In genomic region chr6:35302604-35303218, GRCh38 we compare ENCODE assay signal across 8 cellular contexts. TPM values are rescaled to one million over a fixed set of nuclear protein-coding genes. Genes with fewer than 3 reads are reported as not detected.
A peak's percentile ranks its signal among the peaks of the same experiment; 100 is the strongest.
DNase-seq lines count a peak whose midpoint lies in the region; ATAC-seq and TF ChIP-seq lines count a peak whose summit lies in the region.

No MANE protein-coding gene starts in this region.

- no peaks in the 10 kb centered on the region for H3K9me3 ChIP-seq in DOHH2 (ENCODE audit: control insufficient read depth, insufficient read depth, low read length)
- no peaks in the 10 kb centered on the region for H3K9me3 ChIP-seq in colonic mucosa

- intact Hi-C loops in activated B cell treated with CpG ODN at 0.5 μM for 24 hours (cut with micrococcal nuclease), result loop anchor here (1.0 kb wide), 2 partner anchors 9 to 166 kb away; partner anchors contain the start of gene RPL10A
- intact Hi-C loops in colonic mucosa (cut with DNase I), result no loop called here

- H3K36me3 ChIP-seq in DOHH2 (ENCODE audit: control insufficient read depth, low read length), result peaks cover 35% of the 10 kb centered on the region
- no peaks in the 10 kb centered on the region for H3K36me3 ChIP-seq in colonic mucosa

- H3K4me3 Mint-ChIP-seq in activated B cell treated with CpG ODN at 0.5 μM for 24 hours (peak overlapping the region; percentile 88), naive B cell (peak overlapping the region; percentile 77 to 93 (median 88))

- H3K9ac ChIP-seq in colonic mucosa (ENCODE audit: low read depth in 2 of 2, low read length in 2 of 2), result peak overlapping the region; percentile 49 to 61

- no peaks in the 10 kb centered on the region for H3K9me2 ChIP-seq in DOHH2 (replicated peaks; ENCODE audit: control insufficient read depth, low read length)

- peak overlapping the region; percentile 88 for H3K4me2 ChIP-seq in DOHH2 (ENCODE audit: low read length)

- H3K4me1 ChIP-seq in DOHH2 (ENCODE audit: control insufficient read depth, low read length) (peaks cover 55% of the 10 kb centered on the region), colonic mucosa (peaks cover 4% of the 10 kb centered on the region)

- peak; percentile 80 for ATAC-seq in GM21390 (IDR thresholded peaks at IDR 0.05; ENCODE audit: unreplicated experiment)
- ATAC-seq in activated B cell treated with CpG ODN at 0.5 μM for 24 hours (ENCODE audit: low read depth), result peak; percentile 84
- peak; percentile 84 to 86 for ATAC-seq in naive B cell (ENCODE audit: low read depth in 2 of 2)

- H3K27me3 ChIP-seq in DOHH2 (ENCODE audit: control insufficient read depth, low read length) (no peaks in the 10 kb centered on the region), colonic mucosa (no peaks in the 10 kb centered on the region)

- peaks cover 19% of the 10 kb centered on the region for H3F3A ChIP-seq in DOHH2 (ENCODE audit: control insufficient read depth, insufficient read depth)

- H3K27me3 Mint-ChIP-seq in activated B cell treated with CpG ODN at 0.5 μM for 24 hours, result no peaks in the 10 kb centered on the region
- H3K27me3 Mint-ChIP-seq in naive B cell, result no peaks in the 10 kb centered on the region

- no peaks in the 10 kb centered on the region for H4K20me1 ChIP-seq in DOHH2 (ENCODE audit: control insufficient read depth, insufficient read depth, low read depth, low read length)

- H3K27ac Mint-ChIP-seq in activated B cell treated with CpG ODN at 0.5 μM for 24 hours, result peak overlapping the region; percentile 97
- H3K27ac Mint-ChIP-seq in naive B cell, result peak overlapping the region; percentile 96 to 99 (median 98)

- TF ChIP-seq CTCF in DOHH2 (IDR thresholded peaks at IDR 0.05; ENCODE audit: low read depth, low read length, poor library complexity, severe bottlenecking) (no peak), activated B cell treated with CpG ODN at 0.5 μM for 24 hours (IDR thresholded peaks at IDR 0.05) (no peak), colonic mucosa (IDR thresholded peaks at IDR 0.05) (no peak)

- H3K9me3 Mint-ChIP-seq in activated B cell treated with CpG ODN at 0.5 μM for 24 hours, result no peaks in the 10 kb centered on the region
- no peaks in the 10 kb centered on the region for H3K9me3 Mint-ChIP-seq in naive B cell

- peak in 48 of 76 experiments; percentile 10 to 71 (median 38) for DNase-seq in HUDEP-2 (lab: John Stamatoyannopoulos, UW; ENCODE audit: unreplicated experiment in 76 of 76)
- DNase-seq in activated B cell treated with CpG ODN at 0.5 μM for 24 hours, result peak; percentile 69
- peak; percentile 82 for DNase-seq in colonic mucosa
- DNase-seq in naive B cell, result peak; percentile 80
- DNase-seq in substantia nigra (lab: John Stamatoyannopoulos, UW), result peak in 11 of 49 donors; percentile 9 to 47 (median 30)
- no peak for DNase-seq in DMS53 (lab: John Stamatoyannopoulos, UW)

- H3K4me3 ChIP-seq in DOHH2 (ENCODE audit: low read length), result peak overlapping the region; percentile 74
- no peak overlapping the region for H3K4me3 ChIP-seq in colonic mucosa

- POLR2A ChIA-PET in activated B cell treated with CpG ODN at 0.5 μM for 24 hours (lab: Charles Lee), result interaction anchor here (0.7 to 1.7 kb wide), 11 partner anchors 9 to 1079 kb away, joined by 3 to 18 read pairs (median 5); partner anchors contain the start of genes PPARD and RPL10A

- H3K27ac ChIP-seq in DOHH2 (ENCODE audit: low read depth, low read length) (peak overlapping the region; percentile 41), colonic mucosa (peak overlapping the region; percentile 61), substantia nigra (ENCODE audit: low read depth, low read length, poor library complexity, severe bottlenecking) (peak overlapping the region; percentile 35)

- H3K36me3 Mint-ChIP-seq in activated B cell treated with CpG ODN at 0.5 μM for 24 hours (ENCODE audit: low read depth), result peaks cover 24% of the 10 kb centered on the region
- H3K36me3 Mint-ChIP-seq in naive B cell, result peaks cover 0 to 4% of the 10 kb centered on the region in 2 donors

- H3K4me1 Mint-ChIP-seq in activated B cell treated with CpG ODN at 0.5 μM for 24 hours (peaks cover 73% of the 10 kb centered on the region), naive B cell (peaks cover 51 to 74% (median 70%) of the 10 kb centered on the region in 3 donors)

- H3K79me2 ChIP-seq in DOHH2 (ENCODE audit: control insufficient read depth, low read length), result peaks cover 62% of the 10 kb centered on the region

- CTCF ChIA-PET in activated B cell treated with CpG ODN at 0.5 μM for 24 hours (lab: Charles Lee), result interaction anchor here (0.7 to 1.9 kb wide), 7 partner anchors 9 to 433 kb away, joined by 3 to 16 read pairs (median 3); partner anchors contain the start of gene PPARD

RNA-seq across cellular contexts. Expression of gene DEF6, which starts 5.1 kb away (rescaled TPM):
- total RNA-seq in activated B cell treated with CpG ODN at 0.5 μM for 24 hours, result 68.7 and 79.9 TPM in 2 replicates
- 10 to 100 TPM in 1 of 2 donors, 1 to 10 TPM in 1; 8.1 to 12.5 TPM for total RNA-seq in colonic mucosa
- polyA plus RNA-seq in naive B cell (ENCODE audit: low read depth in 6 of 6), result 100 to 1,000 TPM in 1 of 6 donors, 10 to 100 TPM in 5; 25.8 to 104 (median 58.3) TPM

RNA-seq across cellular contexts. Expression of gene PPARD, which starts 39.6 kb away (rescaled TPM):
- total RNA-seq in activated B cell treated with CpG ODN at 0.5 μM for 24 hours (20.2 and 21.4 TPM in 2 replicates), colonic mucosa (10 to 100 TPM; 38.1 to 41.8 TPM)
- 10 to 100 TPM in 1 of 6 donors, 1 to 10 TPM in 4, not detected in 1; 5.6 to 13.9 (median 5.7) TPM for polyA plus RNA-seq in naive B cell (ENCODE audit: low read depth in 6 of 6)

RNA-seq across cellular contexts. Expression of gene ZNF76, which starts 43.2 kb away (rescaled TPM):
- 54.8 and 57.9 TPM in 2 replicates for total RNA-seq in activated B cell treated with CpG ODN at 0.5 μM for 24 hours
- 10 to 100 TPM; 20.3 to 33.8 TPM for total RNA-seq in colonic mucosa
- polyA plus RNA-seq in naive B cell (ENCODE audit: low read depth in 6 of 6), result 10 to 100 TPM; 22.4 to 42.1 (median 29.8) TPM
